Comparison of ENCODE assay signal across 8 cellular contexts in the genomic region with DNA sequence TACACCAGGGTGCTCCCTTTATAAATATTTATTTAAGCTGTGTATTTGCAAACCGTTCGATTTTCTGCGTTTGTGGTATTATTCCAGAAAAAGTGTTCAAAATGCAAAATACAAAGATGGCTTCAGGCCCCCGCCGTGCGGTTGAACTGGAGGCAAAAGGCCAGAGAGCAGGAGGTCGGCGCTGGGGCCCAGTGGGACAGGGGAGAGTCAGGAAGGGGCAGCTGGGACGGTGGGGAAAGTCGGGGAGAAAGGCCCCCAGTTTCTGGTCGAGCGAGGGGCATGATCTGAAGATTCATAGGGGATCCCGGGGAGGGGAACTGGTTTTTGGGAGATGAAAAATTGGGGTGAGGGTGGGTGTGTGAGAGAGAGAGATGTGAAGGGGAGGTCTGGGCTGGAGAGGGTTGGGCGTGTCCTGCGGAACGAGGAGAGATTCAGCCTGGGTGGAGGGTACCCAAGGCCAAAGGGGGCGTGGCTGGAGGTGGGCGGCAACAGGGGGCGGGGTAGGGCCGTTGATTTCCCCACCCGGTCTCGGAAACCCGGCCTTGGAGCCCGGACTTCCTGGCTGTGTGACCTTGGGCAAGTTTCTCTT. TPM values are rescaled to one million over a fixed set of nuclear protein-coding genes. Genes with fewer than 3 reads are reported as not detected.
DNase-seq lines count a peak whose midpoint lies in the region; ATAC-seq, FAIRE-seq and TF ChIP-seq lines count a peak whose summit lies in the region.

No MANE protein-coding gene starts in this region.

- H4K20me1 ChIP-seq in OCI-LY3 (ENCODE audit: insufficient read depth, low read length) = no peaks in the 10 kb centered on the region

- H3K4me1 ChIP-seq in BE2C (peaks cover 10% of the 10 kb centered on the region), OCI-LY3 (ENCODE audit: low read length) (peaks cover 11% of the 10 kb centered on the region), left ventricle myocardium inferior (peaks cover 29% of the 10 kb centered on the region)

- peak; percentile 72 for FAIRE-seq in GM19239 (lab: Jason Lieb, UNC)

- 0 out of 2 replicates have a peak, but pooled peaks cover 3% of the 10 kb centered on the region for H3K79me2 ChIP-seq in OCI-LY3 (ENCODE audit: low read length)

- peak overlapping the region; percentile 77 for H3K4me3 Mint-ChIP-seq in progenitor cell of endocrine pancreas (ENCODE audit: low read depth)

- H3K4me1 Mint-ChIP-seq in progenitor cell of endocrine pancreas (ENCODE audit: low read depth) = peaks cover 18% of the 10 kb centered on the region

- DNase-seq in BE2C = peak; percentile 93
- no peak for DNase-seq in GM19239 (ENCODE audit: insufficient read length, low spot score)
- DNase-seq in left ventricle myocardium inferior = peak; percentile 86
- peak; percentile 59 for DNase-seq in progenitor cell of endocrine pancreas (ENCODE audit: low spot score, unreplicated experiment)
- DNase-seq in central memory CD4-positive, alpha-beta T cell = no peak

- H3K9me3 ChIP-seq in BE2C (no peaks in the 10 kb centered on the region), OCI-LY3 (ENCODE audit: insufficient read depth, low read length) (no peaks in the 10 kb centered on the region), left ventricle myocardium inferior (replicated peaks) (no peaks in the 10 kb centered on the region)

- peak overlapping the region; percentile 65 for H3K27ac ChIP-seq in OCI-LY3 (ENCODE audit: low read length)
- peak overlapping the region; percentile 77 for H3K27ac ChIP-seq in angular gyrus (ENCODE audit: low read depth, low read length)
- H3K27ac ChIP-seq in left ventricle myocardium inferior (replicated peaks) = peak overlapping the region; percentile 93

- peak overlapping the region; percentile 90; the same call in 1 of the 2 replicates for H2AFZ ChIP-seq in OCI-LY3 (ENCODE audit: low read depth, low read length)

- H3K27me3 ChIP-seq in BE2C (no peaks in the 10 kb centered on the region), OCI-LY3 (ENCODE audit: low read depth, low read length) (no peaks in the 10 kb centered on the region), left ventricle myocardium inferior (ENCODE audit: low read depth) (no peaks in the 10 kb centered on the region)

- no peak for TF ChIP-seq CTCF in BE2C (IDR thresholded peaks at IDR 0.05; ENCODE audit: low read depth, low read length)
- no peak for TF ChIP-seq CTCF in OCI-LY3 (IDR thresholded peaks at IDR 0.05; ENCODE audit: low read depth, low read length)
- no peak for TF ChIP-seq CTCF in left ventricle myocardium inferior (IDR thresholded peaks at IDR 0.05; ENCODE audit: borderline replicate concordance)
- TF ChIP-seq CTCF in progenitor cell of endocrine pancreas (IDR thresholded peaks at IDR 0.05; ENCODE audit: unreplicated experiment) = no peak

- no peak for ATAC-seq in HG03460 (IDR thresholded peaks at IDR 0.05; ENCODE audit: unreplicated experiment)

- intact Hi-C loops in left ventricle myocardium inferior (cut with micrococcal nuclease) = no loop called here

- H3K36me3 ChIP-seq in BE2C (no peaks in the 10 kb centered on the region), OCI-LY3 (replicated peaks; ENCODE audit: low read depth, low read length) (no peaks in the 10 kb centered on the region), left ventricle myocardium inferior (no peaks in the 10 kb centered on the region)

- peak overlapping the region; percentile 92 for H3K27ac Mint-ChIP-seq in progenitor cell of endocrine pancreas

- peaks cover 7% of the 10 kb centered on the region for H3K27me3 Mint-ChIP-seq in progenitor cell of endocrine pancreas

- H3K4me3 ChIP-seq in BE2C (ENCODE audit: low read depth, low read length) (peak overlapping the region; percentile 79), OCI-LY3 (ENCODE audit: low read length) (peak overlapping the region; percentile 96), left ventricle myocardium inferior (peak overlapping the region; percentile 81)

- no peaks in the 10 kb centered on the region for H3K36me3 Mint-ChIP-seq in progenitor cell of endocrine pancreas (ENCODE audit: insufficient read depth)

- H3K4me2 ChIP-seq in OCI-LY3 (ENCODE audit: low read length) = peak overlapping the region; percentile 82

- H3K9me3 Mint-ChIP-seq in progenitor cell of endocrine pancreas (ENCODE audit: low read depth) = no peaks in the 10 kb centered on the region

- H3K9ac ChIP-seq in OCI-LY3 (ENCODE audit: low read length) = peak overlapping the region; percentile 96

RNA-seq across cellular contexts. Expression of gene ISOC2, which starts 0.7 kb away (rescaled TPM):
- 60.2 TPM for polyA plus RNA-seq in BE2C (2012; ENCODE audit: insufficient read depth, insufficient read length, low read depth)
- total RNA-seq in left ventricle myocardium inferior (52.6 TPM), progenitor cell of endocrine pancreas (36.3 and 36.6 TPM in 2 replicates)

RNA-seq across cellular contexts. Expression of gene C19orf85, which starts 3.8 kb away (rescaled TPM):
- polyA plus RNA-seq in BE2C (2012; ENCODE audit: insufficient read depth, insufficient read length, low read depth) = not detected
- total RNA-seq in left ventricle myocardium inferior (not detected), progenitor cell of endocrine pancreas (not detected in 2 replicates)

RNA-seq across cellular contexts. Expression of gene ZNF628, which starts 15.7 kb away (rescaled TPM):
- polyA plus RNA-seq in BE2C (2012; ENCODE audit: insufficient read depth, insufficient read length, low read depth) = 18.3 TPM
- total RNA-seq in left ventricle myocardium inferior (5.4 TPM), progenitor cell of endocrine pancreas (12.9 and 16.8 TPM in 2 replicates)

RNA-seq across cellular contexts. Expression of gene SHISA7, which starts 17.7 kb away (rescaled TPM):
- 0.12 TPM for polyA plus RNA-seq in BE2C (2012; ENCODE audit: insufficient read depth, insufficient read length, low read depth)
- not detected for total RNA-seq in left ventricle myocardium inferior
- 0.10 TPM in 1 of 2 replicates, not detected in the other for total RNA-seq in progenitor cell of endocrine pancreas

RNA-seq across cellular contexts. Expression of gene NAT14, which starts 24.2 kb away (rescaled TPM):
- polyA plus RNA-seq in BE2C (2012; ENCODE audit: insufficient read depth, insufficient read length, low read depth) = 169 TPM
- 5.2 TPM for total RNA-seq in left ventricle myocardium inferior
- 62.6 and 69.7 TPM in 2 replicates for total RNA-seq in progenitor cell of endocrine pancreas

Comparison
In these comparisons a context has a peak if more than half of its experiments do, and no peak if none do; other contexts are left out.
1. DNase-seq: peak in BE2C (single experiment), left ventricle myocardium inferior (single experiment) and progenitor cell of endocrine pancreas (single experiment); none in GM19239 (single experiment) and central memory CD4-positive, alpha-beta T cell (single experiment).
2. Peak in every context shown above with its lines, with median percentiles within 50 percentile points of each other: H3K4me3 ChIP-seq and H3K27ac ChIP-seq.